In genomic region chr18:73006331-73006730, GRCh38 we compare ENCODE assay signal across 26 cellular contexts.
A peak's percentile ranks its signal among the peaks of the same experiment; 100 is the strongest.
DNase-seq lines count a peak whose midpoint lies in the region; ATAC-seq and TF ChIP-seq lines count a peak whose summit lies in the region.
"Had no signal": no experiment of that assay in that cellular context is flagged by ENCODE, and none has a peak within 500 bp of the region (broad histone marks: within the 10 kb centered on the region; RNA-seq: fewer than 3 reads in every experiment).

No MANE protein-coding gene starts in this region.

- H3K4me1 ChIP-seq in Loucy (ENCODE audit: insufficient read depth, low read length, poor library complexity, severe bottlenecking) (peaks cover 44% of the 10 kb centered on the region), RWPE2 (ENCODE audit: insufficient read depth, poor library complexity, severe bottlenecking) (peaks cover 21% of the 10 kb centered on the region), neural progenitor cell (peaks cover 5% of the 10 kb centered on the region)
- H3K4me1 ChIP-seq: A549; BLaER1 treated with 17β-estradiol and CSF1 and Interleukin-3, amounts not matched to agents 10 nM and 100 nM had no signal

- no peaks in the 10 kb centered on the region for H3K4me1 Mint-ChIP-seq in neural progenitor cell
- H3K4me1 Mint-ChIP-seq: CD4-positive, alpha-beta memory T cell had no signal

- H3K27ac ChIP-seq in RWPE2 (ENCODE audit: poor library complexity, severe bottlenecking), result peak overlapping the region; percentile 64
- no peak overlapping the region for H3K27ac ChIP-seq in neural progenitor cell
- H3K27ac ChIP-seq: A549; BLaER1 treated with 17β-estradiol and CSF1 and Interleukin-3, amounts not matched to agents 10 nM and 100 nM; GM23248; PC-9 had no signal

- H3K36me3 Mint-ChIP-seq in neural progenitor cell, result no peaks in the 10 kb centered on the region
- H3K36me3 Mint-ChIP-seq: CD4-positive, alpha-beta memory T cell had no signal

- H3K9me2 ChIP-seq in Loucy (replicated peaks; ENCODE audit: low read depth, low read length), result no peaks in the 10 kb centered on the region

- H3K79me2 ChIP-seq in Loucy (ENCODE audit: insufficient read depth, low read length), result no peaks in the 10 kb centered on the region
- H3K79me2 ChIP-seq in neural progenitor cell (ENCODE audit: low read depth), result no peaks in the 10 kb centered on the region

- no peak overlapping the region for H3K27ac Mint-ChIP-seq in neural progenitor cell

- H3K9ac ChIP-seq in Loucy (ENCODE audit: low read depth, low read length, poor library complexity, severe bottlenecking) (no peak overlapping the region), neural progenitor cell (peak overlapping the region; percentile 9)
- H3K9ac ChIP-seq: BLaER1 treated with 17β-estradiol and CSF1 and Interleukin-3, amounts not matched to agents 10 nM and 100 nM; GM23248 had no signal

- no peaks in the 10 kb centered on the region for H3K27me3 Mint-ChIP-seq in neural progenitor cell (ENCODE audit: insufficient read depth, low read depth)
- H3K27me3 Mint-ChIP-seq: CD4-positive, alpha-beta memory T cell had no signal

- H3K4me3 ChIP-seq in Loucy (ENCODE audit: low read length, poor library complexity, severe bottlenecking) (no peak overlapping the region), RWPE2 (ENCODE audit: severe bottlenecking) (no peak overlapping the region), epithelial cell of esophagus (ENCODE audit: low read length) (no peak overlapping the region), neural progenitor cell (no peak overlapping the region)
- H3K4me3 ChIP-seq: A549; BLaER1 treated with 17β-estradiol and CSF1 and Interleukin-3, amounts not matched to agents 10 nM and 100 nM; GM23248; K562; PC-9 had no signal

- H3K9me3 ChIP-seq in Loucy (ENCODE audit: insufficient read depth, low read depth, low read length), result no peaks in the 10 kb centered on the region
- H3K9me3 ChIP-seq in RWPE2 (ENCODE audit: severe bottlenecking), result no peaks in the 10 kb centered on the region
- no peaks in the 10 kb centered on the region for H3K9me3 ChIP-seq in neural progenitor cell (ENCODE audit: low read depth)
- H3K9me3 ChIP-seq: A549; BLaER1 treated with 17β-estradiol and CSF1 and Interleukin-3, amounts not matched to agents 10 nM and 100 nM had no signal

- DNase-seq in RWPE2 (ENCODE audit: low spot score) (no peak), epithelial cell of esophagus (ENCODE audit: low read depth) (peak; percentile 71), neural progenitor cell (ENCODE audit: low spot score) (no peak), medulla oblongata (ENCODE audit: extremely low spot score) (no peak), 8988T (no peak), NCI-H69 (lab: John Stamatoyannopoulos, UW) (no peak)
- DNase-seq: AML-193; CD4-positive, alpha-beta memory T cell; COR-L47; DMS53; GM23248; H7; MM.1S; NCI-H1417 treated with DMSO at 0.1 percent for 48 hours; NCI-H1694 treated with DMSO at 0.1 percent for 48 hours; NCI-H2081; NCI-H345; NCI-H524; NCI-H774; PC-9; SHP77 had no signal

- H3K27me3 ChIP-seq in Loucy (ENCODE audit: insufficient read depth, low read length, poor library complexity, severe bottlenecking) (no peaks in the 10 kb centered on the region), RWPE2 (ENCODE audit: insufficient read depth, poor library complexity, severe bottlenecking) (no peaks in the 10 kb centered on the region), neural progenitor cell (no peaks in the 10 kb centered on the region)
- H3K27me3 ChIP-seq: BLaER1 treated with 17β-estradiol and CSF1 and Interleukin-3, amounts not matched to agents 10 nM and 100 nM had no signal

- H2AFZ ChIP-seq in Loucy (ENCODE audit: low read length), result peak overlapping the region; percentile 3; the same call in 1 of the 2 replicates
- H2AFZ ChIP-seq in neural progenitor cell (replicated peaks), result no peak overlapping the region
- H2AFZ ChIP-seq: GM23248, PC-9 had no signal

- H3F3A ChIP-seq in Loucy (ENCODE audit: low read depth) (peaks cover 14% of the 10 kb centered on the region; the same call in 1 of the 2 replicates), neural progenitor cell (ENCODE audit: low read depth) (no peaks in the 10 kb centered on the region)

- H3K4me2 ChIP-seq in Loucy (ENCODE audit: low read depth, low read length, poor library complexity, severe bottlenecking), result no peak overlapping the region
- no peak overlapping the region for H3K4me2 ChIP-seq in neural progenitor cell
- H3K4me2 ChIP-seq: A549; BLaER1 treated with 17β-estradiol and CSF1 and Interleukin-3, amounts not matched to agents 10 nM and 100 nM; PC-9 had no signal

- H3K4me3 Mint-ChIP-seq in neural progenitor cell, result no peak overlapping the region
- H3K4me3 Mint-ChIP-seq: CD4-positive, alpha-beta memory T cell had no signal

- no peaks in the 10 kb centered on the region for H3K9me3 Mint-ChIP-seq in neural progenitor cell

- H4K20me1 ChIP-seq in Loucy (ENCODE audit: insufficient read depth, low read length, poor library complexity, severe bottlenecking), result no peaks in the 10 kb centered on the region
- no peaks in the 10 kb centered on the region for H4K20me1 ChIP-seq in neural progenitor cell (ENCODE audit: low read depth)
- H4K20me1 ChIP-seq: BLaER1 treated with 17β-estradiol and CSF1 and Interleukin-3, amounts not matched to agents 10 nM and 100 nM had no signal

- H3K36me3 ChIP-seq in Loucy (ENCODE audit: insufficient read depth, low read length), result no peaks in the 10 kb centered on the region
- H3K36me3 ChIP-seq in RWPE2 (ENCODE audit: low read depth), result no peaks in the 10 kb centered on the region
- no peaks in the 10 kb centered on the region for H3K36me3 ChIP-seq in neural progenitor cell
- H3K36me3 ChIP-seq: BLaER1 treated with 17β-estradiol and CSF1 and Interleukin-3, amounts not matched to agents 10 nM and 100 nM had no signal

- TF ChIP-seq CTCF in Loucy (conservative IDR thresholded peaks at IDR 0.05; ENCODE audit: low read length) (no peak), RWPE2 (IDR thresholded peaks at IDR 0.05; ENCODE audit: poor library complexity, severe bottlenecking) (no peak), epithelial cell of esophagus (IDR thresholded peaks at IDR 0.05; ENCODE audit: insufficient read depth, low read depth, low read length, missing control alignments) (no peak), neural progenitor cell (IDR thresholded peaks at IDR 0.05) (no peak)

- ATAC-seq in RWPE2 (ENCODE audit: low read depth) (peak; percentile 40; the same call in 1 of the 3 replicates), GM21423 (IDR thresholded peaks at IDR 0.05; ENCODE audit: unreplicated experiment) (no peak)
- ATAC-seq: A549, K562 had no signal
